Comparison of ENCODE assay signal across 8 cellular contexts in the genomic region with DNA sequence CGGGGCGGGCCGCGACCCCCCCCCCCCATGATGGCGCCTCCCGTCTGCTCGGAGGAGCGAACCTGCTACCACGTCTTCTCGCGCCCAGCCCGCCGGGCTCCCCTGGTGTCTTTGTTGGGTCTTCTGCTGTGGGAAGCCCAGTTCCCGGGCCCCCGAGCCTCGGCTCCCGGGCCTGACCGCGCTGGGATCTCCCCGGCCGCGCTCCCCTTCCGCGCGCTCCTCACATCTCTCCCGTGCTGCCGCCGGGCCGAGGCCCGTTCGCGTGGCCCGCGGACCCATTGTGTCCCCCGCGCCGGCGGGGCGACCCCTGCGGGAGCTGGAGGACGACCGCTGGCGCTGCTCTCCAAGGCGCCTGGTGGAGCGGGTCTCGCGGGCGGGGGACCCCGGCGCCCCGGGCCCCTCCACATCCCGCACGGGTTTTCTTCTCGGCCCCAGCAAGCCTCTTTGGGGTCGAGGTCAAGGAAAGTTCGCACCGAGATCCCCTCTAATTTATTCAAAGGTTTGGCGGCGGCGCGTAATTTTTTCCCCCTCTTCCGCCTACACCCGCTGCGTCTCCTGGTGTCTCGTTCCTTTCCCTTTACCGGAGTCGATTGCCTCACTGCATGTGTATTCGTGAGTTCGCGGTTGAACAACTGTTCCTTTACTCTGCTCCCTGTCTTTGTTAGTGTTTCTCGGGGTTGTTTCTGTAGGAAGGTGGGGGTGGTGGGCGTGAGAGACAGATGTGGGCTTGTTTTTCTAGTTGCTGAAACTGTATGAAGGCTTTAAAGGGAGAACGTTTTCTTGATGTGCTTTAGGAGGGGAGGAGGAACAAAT. TPM values are rescaled to one million over a fixed set of nuclear protein-coding genes. Genes with fewer than 3 reads are reported as not detected.
DNase-seq lines count a peak whose midpoint lies in the region; ATAC-seq, FAIRE-seq and TF ChIP-seq lines count a peak whose summit lies in the region.

No MANE protein-coding gene starts in this region.

- ATAC-seq in HG03439 (IDR thresholded peaks at IDR 0.05; ENCODE audit: unreplicated experiment) (peak; percentile 36), thoracic aorta (ENCODE audit: insufficient number of reproducible peaks, low FRiP score, low read depth) (peak; percentile 13)

- TF ChIP-seq CTCF in neutrophil (IDR thresholded peaks at IDR 0.05) (no peak), thoracic aorta (IDR thresholded peaks at IDR 0.05) (no peak)

- H3K36me3 ChIP-seq in BLaER1 treated with 17β-estradiol and CSF1 and Interleukin-3, amounts not matched to agents 10 nM and 100 nM = peaks cover 0 to 8% (median 0%) of the 10 kb centered on the region in 11 experiments; a peak in 2 of 22 replicates
- H3K36me3 ChIP-seq in neutrophil (no peaks in the 10 kb centered on the region), thoracic aorta (no peaks in the 10 kb centered on the region)

- H4K20me1 ChIP-seq in BLaER1 treated with 17β-estradiol and CSF1 and Interleukin-3, amounts not matched to agents 10 nM and 100 nM = peaks cover 0 to 22% (median 0%) of the 10 kb centered on the region in 11 experiments; a peak in 5 of 22 replicates

- peak overlapping the region; percentile 92 to 100 (median 99) for H3K27ac ChIP-seq in BLaER1 treated with 17β-estradiol and CSF1 and Interleukin-3, amounts not matched to agents 10 nM and 100 nM
- no peak overlapping the region for H3K27ac ChIP-seq in neutrophil
- peak overlapping the region; percentile 91 to 93 for H3K27ac ChIP-seq in thoracic aorta

- no peaks in the 10 kb centered on the region for H3K27me3 ChIP-seq in BLaER1 treated with 17β-estradiol and CSF1 and Interleukin-3, amounts not matched to agents 10 nM and 100 nM
- H3K27me3 ChIP-seq in neutrophil (peaks cover 56% of the 10 kb centered on the region), thoracic aorta (replicated peaks; ENCODE audit: insufficient read depth) (no peaks in the 10 kb centered on the region)

- peaks cover 52 to 63% (median 56%) of the 10 kb centered on the region in 10 experiments for H3K4me1 ChIP-seq in BLaER1 treated with 17β-estradiol and CSF1 and Interleukin-3, amounts not matched to agents 10 nM and 100 nM
- peaks cover 15 to 30% of the 10 kb centered on the region in 2 experiments for H3K4me1 ChIP-seq in neutrophil (ENCODE audit: control insufficient read depth in 1 of 2, insufficient read depth in 1 of 2, low read depth in 1 of 2, low read length in 1 of 2)
- H3K4me1 ChIP-seq in thoracic aorta (ENCODE audit: control insufficient read depth in 1 of 2, low read depth in 2 of 2) = peaks cover 4 to 24% of the 10 kb centered on the region in 2 donors

- H3K4me3 ChIP-seq in BLaER1 treated with 17β-estradiol and CSF1 and Interleukin-3, amounts not matched to agents 10 nM and 100 nM = peak overlapping the region; percentile 77 to 99 (median 94)
- H3K4me3 ChIP-seq in neutrophil (ENCODE audit: low read depth in 1 of 2, low read length in 1 of 2) (peak overlapping the region; percentile 57 to 60), thoracic aorta (peak overlapping the region; percentile 96)

- H3K4me2 ChIP-seq in BLaER1 treated with 17β-estradiol and CSF1 and Interleukin-3, amounts not matched to agents 10 nM and 100 nM = peak overlapping the region; percentile 86 to 97 (median 91)

- FAIRE-seq in frontal cortex (lab: Jason Lieb, UNC) = no peak

- TF ChIP-seq POLR2A in GM19193 (IDR thresholded peaks at IDR 0.05; ENCODE audit: extremely low read depth, insufficient read depth, insufficient read length) = peak; percentile 52

- DNase-seq in NOMO-1 treated with dmso at 0.1 percent for 144 hours (lab: John Stamatoyannopoulos, UW; ENCODE audit: unreplicated experiment) (peak; percentile 20), frontal cortex (ENCODE audit: low spot score in 2 of 2) (peak; percentile 38 to 59), thoracic aorta (ENCODE audit: low spot score) (no peak)
- peak; percentile 38 for DNase-seq in activated T-helper 9 cell treated with anti-CD3 and anti-CD28 coated beads, Interleukin-2, amount 50 U/mL, for 16 hours (ENCODE audit: low read depth)

- peaks cover 0 to 9% (median 0%) of the 10 kb centered on the region in 11 experiments; a peak in 7 of 22 replicates for H3K9me3 ChIP-seq in BLaER1 treated with 17β-estradiol and CSF1 and Interleukin-3, amounts not matched to agents 10 nM and 100 nM (replicated peaks in 1 of 11)
- H3K9me3 ChIP-seq in neutrophil (no peaks in the 10 kb centered on the region), thoracic aorta (no peaks in the 10 kb centered on the region)

- peak overlapping the region; percentile 96 to 100 (median 99) for H3K9ac ChIP-seq in BLaER1 treated with 17β-estradiol and CSF1 and Interleukin-3, amounts not matched to agents 10 nM and 100 nM

RNA-seq across cellular contexts. Expression of gene SMAD1, which starts 0.8 kb away (rescaled TPM):
- total RNA-seq in frontal cortex = 22.8 TPM
- total RNA-seq in thoracic aorta = 10 to 100 TPM; 39.9 to 55.2 TPM
